Comparison of ENCODE assay signal across 19 cellular contexts in the genomic region with DNA sequence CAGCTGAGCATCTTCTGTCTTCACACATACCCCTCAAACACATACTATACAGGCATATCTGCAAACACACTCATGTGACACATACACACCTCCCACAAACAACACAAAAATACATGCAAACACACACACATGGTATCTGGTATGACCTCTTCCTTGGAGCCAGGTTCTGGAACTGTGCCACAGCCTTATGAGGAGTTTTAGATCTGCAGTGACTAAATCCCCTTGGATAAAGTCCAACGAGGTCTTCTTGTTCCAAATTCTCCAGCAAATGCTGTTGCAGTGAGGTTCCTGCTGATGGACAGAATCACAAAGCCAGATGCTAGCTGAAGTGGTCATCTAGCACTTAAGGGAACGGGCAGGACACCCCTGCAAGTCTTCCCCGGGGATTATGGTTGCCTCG. TPM values are rescaled to one million over a fixed set of nuclear protein-coding genes. Genes with fewer than 3 reads are reported as not detected.
DNase-seq lines count a peak whose midpoint lies in the region; ATAC-seq and TF ChIP-seq lines count a peak whose summit lies in the region.
"Had no signal": no experiment of that assay in that cellular context is flagged by ENCODE, and none has a peak within 500 bp of the region (broad histone marks: within the 10 kb centered on the region; RNA-seq: fewer than 3 reads in every experiment).

No MANE protein-coding gene starts in this region.

- H3K4me3 Mint-ChIP-seq in CD8-positive, alpha-beta memory T cell = no peak overlapping the region
- H3K4me3 Mint-ChIP-seq: activated CD4-positive, alpha-beta T cell treated with anti-CD3 and anti-CD28 coated beads, Interleukin-2, amount 10 ng/mL, durations not matched to agents 24 days and 14 days; brain had no signal

- POLR2A ChIA-PET in CD8-positive, alpha-beta memory T cell (lab: Charles Lee) = no interaction called here

- CTCF ChIA-PET in CD8-positive, alpha-beta memory T cell (lab: Charles Lee) = interaction anchor here (0.7 kb wide), 1 partner anchor 261 kb away, joined by 3 read pairs; no protein-coding TSS in a partner anchor

- peak overlapping the region; percentile 83 for H3K27ac ChIP-seq in left ventricle myocardium inferior (replicated peaks)
- no peak overlapping the region for H3K27ac ChIP-seq in CD8-positive, alpha-beta memory T cell (ENCODE audit: low read depth, low read length)
- H3K27ac ChIP-seq: Peyer's patch had no signal

- no peaks in the 10 kb centered on the region for H3K9me3 Mint-ChIP-seq in CD8-positive, alpha-beta memory T cell
- H3K9me3 Mint-ChIP-seq: activated CD4-positive, alpha-beta T cell treated with anti-CD3 and anti-CD28 coated beads, Interleukin-2, amount 10 ng/mL, durations not matched to agents 24 days and 14 days; brain had no signal

- H3K36me3 Mint-ChIP-seq in CD8-positive, alpha-beta memory T cell = no peaks in the 10 kb centered on the region
- H3K36me3 Mint-ChIP-seq: brain had no signal

- H3K9me3 ChIP-seq in MG63 (no peaks in the 10 kb centered on the region), left ventricle myocardium inferior (replicated peaks) (no peaks in the 10 kb centered on the region)
- H3K9me3 ChIP-seq in CD8-positive, alpha-beta memory T cell (ENCODE audit: low read length) = no peaks in the 10 kb centered on the region
- H3K9me3 ChIP-seq: Peyer's patch had no signal

- H3K27me3 ChIP-seq in MG63 (no peaks in the 10 kb centered on the region), left ventricle myocardium inferior (ENCODE audit: low read depth) (no peaks in the 10 kb centered on the region)
- H3K27me3 ChIP-seq in CD8-positive, alpha-beta memory T cell (ENCODE audit: insufficient read depth, low read length, poor library complexity, severe bottlenecking) = no peaks in the 10 kb centered on the region
- H3K27me3 ChIP-seq: Peyer's patch had no signal

- no peaks in the 10 kb centered on the region for H3K4me1 Mint-ChIP-seq in CD8-positive, alpha-beta memory T cell
- H3K4me1 Mint-ChIP-seq: activated CD4-positive, alpha-beta T cell treated with anti-CD3 and anti-CD28 coated beads, Interleukin-2, amount 10 ng/mL, durations not matched to agents 24 days and 14 days had no signal

- no peak overlapping the region for H3K27ac Mint-ChIP-seq in CD8-positive, alpha-beta memory T cell
- H3K27ac Mint-ChIP-seq: activated CD4-positive, alpha-beta T cell treated with anti-CD3 and anti-CD28 coated beads, Interleukin-2, amount 10 ng/mL, durations not matched to agents 24 days and 14 days; brain had no signal

- intact Hi-C loops in left ventricle myocardium inferior (cut with micrococcal nuclease) = no loop called here
- intact Hi-C loops in sciatic nerve (cut with DNase I) = no loop called here

- DNase-seq in ELR (ENCODE audit: low read depth) (peak; percentile 62), MG63 (peak; percentile 45), cardiac fibroblast (ENCODE audit: low read depth in 2 of 2) (peak; percentile 82 to 84), left ventricle myocardium inferior (no peak), sciatic nerve (ENCODE audit: low spot score) (no peak), AG08396 (ENCODE audit: low spot score) (no peak)
- DNase-seq in CD8-positive, alpha-beta memory T cell = no peak
- DNase-seq: activated CD4-positive, alpha-beta T cell treated with anti-CD3 and anti-CD28 coated beads, Interleukin-2, amount 10 ng/mL, durations not matched to agents 24 days and 14 days; activated CD8-positive, alpha-beta memory T cell treated with anti-CD3 and anti-CD28 coated beads, Interleukin-2, amount 50 U/mL, for 4 hours; activated naive CD4-positive, alpha-beta T cell; GF-D8; NCI-H1048; NCI-H82; Peyer's patch; stimulated activated CD4-positive, alpha-beta T cell treated with anti-CD3 and anti-CD28 coated beads, Interleukin-2, amount 100 ng/mL, for 48 hours had no signal

- no peak for TF ChIP-seq CTCF in cardiac fibroblast (IDR thresholded peaks at IDR 0.05; ENCODE audit: low read depth, low read length)
- TF ChIP-seq CTCF in left ventricle myocardium inferior (IDR thresholded peaks at IDR 0.05; ENCODE audit: borderline replicate concordance) = no peak

- peaks cover 58% of the 10 kb centered on the region for H3K4me1 ChIP-seq in left ventricle myocardium inferior
- no peaks in the 10 kb centered on the region for H3K4me1 ChIP-seq in CD8-positive, alpha-beta memory T cell (ENCODE audit: insufficient read depth, low read length)
- H3K4me1 ChIP-seq: Peyer's patch had no signal

- H3K36me3 ChIP-seq in MG63 (no peaks in the 10 kb centered on the region), left ventricle myocardium inferior (no peaks in the 10 kb centered on the region)
- no peaks in the 10 kb centered on the region for H3K36me3 ChIP-seq in CD8-positive, alpha-beta memory T cell (ENCODE audit: insufficient read depth, low read length)
- H3K36me3 ChIP-seq: Peyer's patch had no signal

- ATAC-seq in HG03135 (IDR thresholded peaks at IDR 0.05; ENCODE audit: unreplicated experiment) (no peak), sciatic nerve (no peak)
- ATAC-seq: esophagus mucosa had no signal

- H3K4me3 ChIP-seq in MG63 (no peak overlapping the region), cardiac fibroblast (replicated peaks in 1 of 2; ENCODE audit: low read depth in 2 of 2, low read length in 2 of 2) (no peak overlapping the region), left ventricle myocardium inferior (no peak overlapping the region)
- no peak overlapping the region for H3K4me3 ChIP-seq in CD8-positive, alpha-beta memory T cell (ENCODE audit: low read length)
- H3K4me3 ChIP-seq: Peyer's patch had no signal

- H3K27me3 Mint-ChIP-seq in CD8-positive, alpha-beta memory T cell = peaks cover 2 to 23% of the 10 kb centered on the region in 2 donors

RNA-seq across cellular contexts. Expression of a gene that starts 54.5 kb away (rescaled TPM):
- not detected in 2 replicates for total RNA-seq in MG63 (2014; rRNA removed; shearing (Covaris generic); ENCODE audit: low replicate concordance)
- not detected for total RNA-seq in left ventricle myocardium inferior
- total RNA-seq in CD8-positive, alpha-beta memory T cell = not detected
- polyA plus RNA-seq in CD8-positive, alpha-beta memory T cell = not detected
- total RNA-seq in sciatic nerve = not detected
- total RNA-seq: activated CD4-positive, alpha-beta T cell treated with anti-CD3 and anti-CD28 coated beads, Interleukin-2, amount 10 ng/mL, durations not matched to agents 24 days and 14 days; left lobe of liver; Peyer's patch had no signal

Comparison
In these comparisons a context has a peak if more than half of its experiments do, and no peak if none do; other contexts are left out.
1. DNase-seq: peak in ELR (single experiment), MG63 (single experiment) and cardiac fibroblast (2 of 2); none in left ventricle myocardium inferior (single experiment), CD8-positive, alpha-beta memory T cell (0 of 5), sciatic nerve (single experiment) and AG08396 (single experiment).